ENCODE assay signal across 8 cellular contexts in genomic region chr13:30408319-30409101, GRCh38. TPM values are rescaled to one million over a fixed set of nuclear protein-coding genes. Genes with fewer than 3 reads are reported as not detected.
A peak's percentile ranks its signal among the peaks of the same experiment; 100 is the strongest.
DNase-seq lines count a peak whose midpoint lies in the region; ATAC-seq and TF ChIP-seq lines count a peak whose summit lies in the region.

No MANE protein-coding gene starts in this region.

- TF ChIP-seq CTCF in astrocyte of the spinal cord (IDR thresholded peaks at IDR 0.05; ENCODE audit: low read depth, low read length) (peak; percentile 75), retinal pigment epithelial cell (conservative IDR thresholded peaks at IDR 0.05; ENCODE audit: low read depth, low read length) (peak; percentile 68)

- DNase-seq in COLO668 (lab: John Stamatoyannopoulos, UW; ENCODE audit: unreplicated experiment) (peak; percentile 98), T-helper 9 cell (peak; percentile 84), astrocyte of the spinal cord (ENCODE audit: low read depth, low spot score) (peak; percentile 91), hypothalamus (lab: John Stamatoyannopoulos, UW) (peak; percentile 36 to 93 (median 85)), retinal pigment epithelial cell (ENCODE audit: low read depth) (peak; percentile 68), COLO829 (ENCODE audit: low spot score) (no peak)

- peak; percentile 87 for ATAC-seq in GM21367 (IDR thresholded peaks at IDR 0.05; ENCODE audit: unreplicated experiment)

- peak overlapping the region; percentile 43 for H3K4me3 ChIP-seq in HUES64 (ENCODE audit: low read length)
- H3K4me3 ChIP-seq in astrocyte of the spinal cord (ENCODE audit: low read depth, low read length): no peak overlapping the region
- peak overlapping the region; percentile 28 for H3K4me3 ChIP-seq in retinal pigment epithelial cell (ENCODE audit: low read length)

- peak overlapping the region; percentile 70 for H3K9ac ChIP-seq in HUES64 (ENCODE audit: low read depth, low read length)

- no peaks in the 10 kb centered on the region for H3K9me3 ChIP-seq in HUES64 (ENCODE audit: insufficient read depth, low read depth, low read length)

- WGBS in HUES64: 16% methylated on average over 51 of the region's 51 CpGs

- H3K27me3 ChIP-seq in HUES64 (ENCODE audit: insufficient read depth, low read length): peaks cover 20% of the 10 kb centered on the region

- in situ Hi-C loops in astrocyte of the spinal cord (cut with HindIII; ENCODE audit: low sequenced_read_pairs): no loop called here

- peaks cover 6% of the 10 kb centered on the region for H3K4me1 ChIP-seq in HUES64 (ENCODE audit: insufficient read depth, low read length)

- H3K27ac ChIP-seq in HUES64 (ENCODE audit: low read depth, low read length): peak overlapping the region; percentile 45

- H3K36me3 ChIP-seq in HUES64 (ENCODE audit: insufficient read depth, low read length): no peaks in the 10 kb centered on the region

RNA-seq across cellular contexts. Expression of gene UBE2L5, which starts 13.8 kb away (rescaled TPM):
- polyA plus RNA-seq in HUES64 (2013, experiment 1 of 2): not detected
- not detected for polyA plus RNA-seq in HUES64 (2013, experiment 2 of 2)

RNA-seq across cellular contexts. Expression of gene HMGB1, which starts 57.2 kb away (rescaled TPM):
- polyA plus RNA-seq in HUES64 (2013, experiment 1 of 2): 898 TPM
- polyA plus RNA-seq in HUES64 (2013, experiment 2 of 2): 947 TPM
